Comparison of ENCODE assay signal across 15 cellular contexts in the genomic region with DNA sequence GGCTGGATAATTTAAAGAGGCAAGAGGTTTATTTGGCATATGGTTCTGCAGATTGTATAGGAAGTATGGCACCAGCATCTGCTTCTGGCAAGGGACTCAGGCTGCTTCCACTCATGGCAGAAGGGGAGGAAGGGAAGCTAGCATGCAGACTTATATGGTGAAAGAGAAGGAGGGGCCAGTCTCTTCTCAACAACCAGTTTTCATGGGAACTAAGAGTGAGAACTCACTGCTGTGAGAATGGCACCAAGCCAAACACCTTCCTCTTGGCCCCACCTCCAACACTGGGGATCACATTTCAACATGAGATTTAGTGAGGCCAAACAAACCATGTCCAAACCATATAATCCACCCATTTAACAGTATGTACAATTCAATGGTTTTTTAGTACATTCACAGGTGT.
DNase-seq lines count a peak whose midpoint lies in the region; ATAC-seq and TF ChIP-seq lines count a peak whose summit lies in the region.
"Had no signal": no experiment of that assay in that cellular context is flagged by ENCODE, and none has a peak within 500 bp of the region (broad histone marks: within the 10 kb centered on the region; RNA-seq: fewer than 3 reads in every experiment).

No MANE protein-coding gene starts in this region.

- TF ChIP-seq CTCF in endothelial cell (IDR thresholded peaks at IDR 0.05; ENCODE audit: unreplicated experiment) = no peak

- H3K4me1 Mint-ChIP-seq in endothelial cell (ENCODE audit: unreplicated experiment) = peaks cover 25% of the 10 kb centered on the region
- H3K4me1 Mint-ChIP-seq: memory B cell had no signal

- ATAC-seq in GM21825 (IDR thresholded peaks at IDR 0.05; ENCODE audit: unreplicated experiment) = peak; percentile 53
- no peak for ATAC-seq in HG02759 (IDR thresholded peaks at IDR 0.05; ENCODE audit: unreplicated experiment)
- ATAC-seq in HG02870 (IDR thresholded peaks at IDR 0.05; ENCODE audit: unreplicated experiment) = no peak

- H3K36me3 Mint-ChIP-seq in endothelial cell (ENCODE audit: low read depth, unreplicated experiment) = no peaks in the 10 kb centered on the region
- H3K36me3 Mint-ChIP-seq: memory B cell had no signal

- H3K9me3 Mint-ChIP-seq in endothelial cell (ENCODE audit: unreplicated experiment) = no peaks in the 10 kb centered on the region
- H3K9me3 Mint-ChIP-seq: activated CD4-positive, alpha-beta memory T cell treated with anti-CD3 and anti-CD28 coated beads, Interleukin-2, amount 10 ng/mL, durations not matched to agents 7 days and 5 days; memory B cell; T-helper 2 cell treated with Interferon-gamma antibody and Interleukin-4, amounts not matched to agents 5 μg/mL and 100 μg/mL, for 36 hours had no signal

- peaks cover 3% of the 10 kb centered on the region for H3K27me3 Mint-ChIP-seq in endothelial cell (ENCODE audit: unreplicated experiment)

- DNase-seq in NCI-H1417 (lab: John Stamatoyannopoulos, UW) (peak in 2 of 3 experiments; percentile 50 to 57), NCI-H1417 treated with DMSO at 0.1 percent for 48 hours (lab: John Stamatoyannopoulos, UW) (no peak), NCI-H345 (lab: John Stamatoyannopoulos, UW) (peak; percentile 78), endothelial cell (ENCODE audit: low spot score) (no peak), NK-92 (lab: John Stamatoyannopoulos, UW; ENCODE audit: unreplicated experiment) (no peak)
- DNase-seq: activated CD4-positive, alpha-beta memory T cell treated with anti-CD3 and anti-CD28 coated beads, Interleukin-2, amount 10 ng/mL, durations not matched to agents 7 days and 5 days; activated gamma-delta T cell treated with Interleukin-2 at 50 U/mL for 16 hours; central memory CD4-positive, alpha-beta T cell; EL; nucleus accumbens had no signal

- no peak overlapping the region for H3K4me3 Mint-ChIP-seq in endothelial cell (ENCODE audit: unreplicated experiment)
- H3K4me3 Mint-ChIP-seq: activated CD4-positive, alpha-beta memory T cell treated with anti-CD3 and anti-CD28 coated beads, Interleukin-2, amount 10 ng/mL, durations not matched to agents 7 days and 5 days; memory B cell; T-helper 2 cell treated with Interferon-gamma antibody and Interleukin-4, amounts not matched to agents 5 μg/mL and 100 μg/mL, for 36 hours had no signal

- peak overlapping the region; percentile 75 for H3K27ac Mint-ChIP-seq in endothelial cell (ENCODE audit: unreplicated experiment)
- H3K27ac Mint-ChIP-seq: activated CD4-positive, alpha-beta memory T cell treated with anti-CD3 and anti-CD28 coated beads, Interleukin-2, amount 10 ng/mL, durations not matched to agents 7 days and 5 days; memory B cell; T-helper 2 cell treated with Interferon-gamma antibody and Interleukin-4, amounts not matched to agents 5 μg/mL and 100 μg/mL, for 36 hours had no signal

Comparison
In these comparisons a context has a peak if more than half of its experiments do, and no peak if none do; other contexts are left out.
1. DNase-seq: peak in NCI-H1417 (2 of 3) and NCI-H345 (single experiment); none in NCI-H1417 treated with DMSO at 0.1 percent for 48 hours (single experiment), endothelial cell (single experiment) and NK-92 (single experiment).